ENCODE assay signal across 21 cellular contexts in genomic region chr3:67031986-67032385, GRCh38.
"Had no signal": no experiment of that assay in that cellular context is flagged by ENCODE, and none has a peak within 500 bp of the region (broad histone marks: within the 10 kb centered on the region; RNA-seq: fewer than 3 reads in every experiment).

No MANE protein-coding gene starts in this region.

- H3K36me3 ChIP-seq: adrenal gland, esophagus muscularis mucosa, left ventricle myocardium inferior, upper lobe of left lung had no signal

- FAIRE-seq: astrocyte, frontal cortex had no signal

- H3K4me1 Mint-ChIP-seq: activated T-helper 17 cell treated with anti-CD3 and anti-CD28 coated beads, Interleukin-2, amount 50 U/mL, for 72 hours; central memory CD8-positive, alpha-beta T cell had no signal

- H3K9me3 ChIP-seq: adrenal gland, esophagus muscularis mucosa, left ventricle myocardium inferior, upper lobe of left lung had no signal

- H3K27ac Mint-ChIP-seq: activated naive CD8-positive, alpha-beta T cell; activated T-cell treated with anti-CD3 and anti-CD28 coated beads, Interleukin-2, amount 50 U/mL, for 24 hours; activated T-helper 17 cell treated with anti-CD3 and anti-CD28 coated beads, Interleukin-2, amount 50 U/mL, for 72 hours; naive thymus-derived CD4-positive, alpha-beta T cell; WTC11 had no signal

- H3K4me1 ChIP-seq: adrenal gland, esophagus muscularis mucosa, upper lobe of left lung had no signal

- H3K27me3 ChIP-seq: adrenal gland, esophagus muscularis mucosa, upper lobe of left lung had no signal

- ATAC-seq: activated T-helper 17 cell treated with anti-CD3 and anti-CD28 coated beads, Interleukin-2, amount 50 U/mL, for 72 hours; naive thymus-derived CD4-positive, alpha-beta T cell; stimulated activated naive CD8-positive, alpha-beta T cell treated with anti-CD3 and anti-CD28 coated beads, Interleukin-15, Interleukin-2, amounts not matched to agents 100 U/mL and 50 U/mL, for 24 hours; WTC11 had no signal

- H3K4me3 ChIP-seq: adrenal gland, coronary artery, esophagus muscularis mucosa, left ventricle myocardium inferior, upper lobe of left lung had no signal

- H3K27me3 Mint-ChIP-seq: activated naive CD8-positive, alpha-beta T cell; naive thymus-derived CD4-positive, alpha-beta T cell had no signal

- DNase-seq: activated CD8-positive, alpha-beta memory T cell treated with anti-CD3 and anti-CD28 coated beads, Interleukin-2, amount 50 U/mL, for 4 hours; activated naive CD4-positive, alpha-beta T cell; activated T-cell treated with anti-CD3 and anti-CD28 coated beads, Interleukin-2, amount 50 U/mL, for 24 hours; adrenal gland; hypothalamus; left ventricle myocardium inferior; naive thymus-derived CD4-positive, alpha-beta T cell; retina; stimulated activated CD4-positive, alpha-beta T cell treated with anti-CD3 and anti-CD28 coated beads, Interleukin-4, amount 100 ng/mL, for 24 hours; stimulated activated naive CD8-positive, alpha-beta T cell treated with anti-CD3 and anti-CD28 coated beads, Interleukin-15, Interleukin-2, amounts not matched to agents 100 U/mL and 50 U/mL, for 24 hours; T-helper 9 cell; upper lobe of left lung had no signal

- H3K4me3 Mint-ChIP-seq: activated naive CD8-positive, alpha-beta T cell; activated T-cell treated with anti-CD3 and anti-CD28 coated beads, Interleukin-2, amount 50 U/mL, for 24 hours; activated T-helper 17 cell treated with anti-CD3 and anti-CD28 coated beads, Interleukin-2, amount 50 U/mL, for 72 hours; central memory CD8-positive, alpha-beta T cell; naive thymus-derived CD4-positive, alpha-beta T cell; neural crest cell; WTC11 had no signal

- H3K9me3 Mint-ChIP-seq: activated T-cell treated with anti-CD3 and anti-CD28 coated beads, Interleukin-2, amount 50 U/mL, for 24 hours; activated T-helper 17 cell treated with anti-CD3 and anti-CD28 coated beads, Interleukin-2, amount 50 U/mL, for 72 hours; central memory CD8-positive, alpha-beta T cell; WTC11 had no signal

- H3K36me3 Mint-ChIP-seq: naive thymus-derived CD4-positive, alpha-beta T cell; WTC11 had no signal

- H3K27ac ChIP-seq: adrenal gland, coronary artery, esophagus muscularis mucosa, left ventricle myocardium inferior, upper lobe of left lung had no signal
